ENCODE assay signal across 23 cellular contexts in genomic region chr3:131338948-131339640, GRCh38. TPM values are rescaled to one million over a fixed set of nuclear protein-coding genes. Genes with fewer than 3 reads are reported as not detected.
DNase-seq lines count a peak whose midpoint lies in the region; ATAC-seq, FAIRE-seq and TF ChIP-seq lines count a peak whose summit lies in the region.
"Had no signal": no experiment of that assay in that cellular context is flagged by ENCODE, and none has a peak within 500 bp of the region (broad histone marks: within the 10 kb centered on the region; RNA-seq: fewer than 3 reads in every experiment).

No MANE protein-coding gene starts in this region.

- H3K27ac ChIP-seq in HepG2 (ENCODE audit: extremely low read length, insufficient read depth, low read length), result no peak overlapping the region
- H3K27ac ChIP-seq in right lobe of liver, result no peak overlapping the region
- H3K27ac ChIP-seq: ovary, right atrium auricular region, vagina had no signal

- in situ Hi-C loops in HepG2 (cut with HindIII; ENCODE audit: extremely low pct_ligation_motif_present, low pct_unique_long_range_greater_than_20kb), result no loop called here

- H3K9me3 ChIP-seq in HepG2 (ENCODE audit: low read length), result no peaks in the 10 kb centered on the region
- no peaks in the 10 kb centered on the region for H3K9me3 ChIP-seq in right lobe of liver
- H3K9me3 ChIP-seq: ovary, right atrium auricular region, vagina had no signal

- no peak overlapping the region for H3K4me2 ChIP-seq in HepG2 (ENCODE audit: low read depth, low read length)

- no peak for TF ChIP-seq RAD21 in HepG2 (CRISPR knock-in tag; IDR thresholded peaks at IDR 0.05)

- no peaks in the 10 kb centered on the region for H3K4me1 ChIP-seq in HepG2 (ENCODE audit: insufficient read depth, low read length)
- no peaks in the 10 kb centered on the region for H3K4me1 ChIP-seq in right lobe of liver
- H3K4me1 ChIP-seq: right atrium auricular region, vagina had no signal

- BruUV-seq in HepG2 (replicated peaks; lab: Mats Ljungman, UMichigan), result no TSS peak

- no peaks in the 10 kb centered on the region for H4K20me1 ChIP-seq in HepG2 (ENCODE audit: insufficient read depth, low read length)

- CTCF ChIA-PET in HepG2 (lab: Yijun Ruan, JAX; ENCODE audit: low intra/inter-chr PET ratio, low total read pairs), result no interaction called here

- H3K79me2 ChIP-seq in HepG2 (ENCODE audit: insufficient read depth, low read length), result no peaks in the 10 kb centered on the region

- H3K27me3 ChIP-seq in HepG2 (ENCODE audit: control insufficient read depth in 1 of 2, insufficient read depth in 2 of 2, low read length in 2 of 2) (no peaks in the 10 kb centered on the region), right lobe of liver (no peaks in the 10 kb centered on the region), bronchial epithelial cell (ENCODE audit: control insufficient read depth, insufficient read depth, low read length) (no peaks in the 10 kb centered on the region)
- H3K27me3 ChIP-seq: dorsolateral prefrontal cortex, ovary, right atrium auricular region, vagina had no signal

- no peak overlapping the region for H3K9ac ChIP-seq in HepG2 (ENCODE audit: insufficient read depth, low read depth, low read length)

- no peak overlapping the region for H2AFZ ChIP-seq in HepG2 (ENCODE audit: low read length)

- POLR2A ChIA-PET in HepG2 (lab: Yijun Ruan, JAX), result no interaction called here

- H3K36me3 ChIP-seq in HepG2 (replicated peaks in 1 of 2; ENCODE audit: control insufficient read depth in 1 of 2, insufficient read depth in 2 of 2, low read length in 2 of 2), result no peaks in the 10 kb centered on the region
- H3K36me3 ChIP-seq in right lobe of liver, result no peaks in the 10 kb centered on the region
- no peaks in the 10 kb centered on the region for H3K36me3 ChIP-seq in bronchial epithelial cell (ENCODE audit: control insufficient read depth, insufficient read depth, low read length)
- H3K36me3 ChIP-seq: ovary, right atrium auricular region, vagina had no signal

- WGBS in HepG2 (ENCODE audit: low lambda C conversion rate), result under 1% methylated on average over 3 of the region's 3 CpGs
- 91% methylated on average over 3 of the region's 3 CpGs for WGBS in right lobe of liver (ENCODE audit: insufficient coverage, low coverage, low lambda C conversion rate, missing lambda C conversion rate)

- DNase-seq in HepG2 (ENCODE audit: low spot score) (no peak), right lobe of liver (no peak), bronchial epithelial cell (ENCODE audit: low read depth) (peak; percentile 39), kidney glomerular epithelial cell (lab: John Stamatoyannopoulos, UW) (peak; percentile 46), foreskin fibroblast (no peak)
- no peak for DNase-seq in activated effector memory CD4-positive, alpha-beta T cell treated with Interleukin-2 at 50 U/mL for 16 hours
- no peak for DNase-seq in activated effector memory CD4-positive, alpha-beta T cell treated with anti-CD3 and anti-CD28 coated beads, Interleukin-2, amount 50 U/mL, for 16 hours
- DNase-seq: activated CD4-positive, alpha-beta T cell treated with anti-CD3 and anti-CD28 coated beads, Interleukin-2, amount 50 U/mL, for 4 hours; CD4-positive, alpha-beta T cell; dorsolateral prefrontal cortex; mammary epithelial cell; NCI-H1105; NCI-H2029 treated with DMSO at 0.1 percent for 48 hours; NCI-H526; ovary; stimulated activated CD4-positive, alpha-beta T cell treated with anti-CD3 and anti-CD28 coated beads, Interleukin-12 subunit alpha, Interleukin-12 subunit beta, amount 100 ng/mL, for 4 hours; stimulated activated naive B cell treated with anti-CD40 and anti-IgM and Interleukin-4, amounts not matched to agents 10 μg/mL and 1 μg/mL and 100 μg/mL, for 72 hours had no signal

- TF ChIP-seq EP300 in HepG2 (IDR thresholded peaks at IDR 0.05; ENCODE audit: low read depth in 2 of 2, low read length in 2 of 2) (no peak), HepG2 (CRISPR knock-in tag; IDR thresholded peaks at IDR 0.05; ENCODE audit: borderline replicate concordance) (no peak)

- no peak for FAIRE-seq in HepG2 (lab: Jason Lieb, UNC)
- no peak for FAIRE-seq in bronchial epithelial cell (lab: Jason Lieb, UNC)
- FAIRE-seq: D721Med, GM12891 had no signal

- TF ChIP-seq POLR2A in HepG2 (IDR thresholded peaks at IDR 0.05; ENCODE audit: insufficient read depth in 1 of 2, low read depth in 2 of 2, low read length in 2 of 2) (no peak), right lobe of liver (IDR thresholded peaks at IDR 0.05) (no peak)

- H3K4me3 ChIP-seq in HepG2 (replicated peaks in 1 of 3; ENCODE audit: insufficient read depth in 1 of 3, low read depth in 2 of 3, low read length in 3 of 3), result no peak overlapping the region
- no peak overlapping the region for H3K4me3 ChIP-seq in right lobe of liver
- no peak overlapping the region for H3K4me3 ChIP-seq in bronchial epithelial cell (ENCODE audit: low read depth, low read length)
- no peak overlapping the region for H3K4me3 ChIP-seq in foreskin fibroblast (ENCODE audit: low read depth in 1 of 2, low read length in 2 of 2)
- H3K4me3 ChIP-seq: ovary, right atrium auricular region, vagina had no signal

- ATAC-seq in HepG2 (no peak), right lobe of liver (no peak), GM18858 (IDR thresholded peaks at IDR 0.05; ENCODE audit: unreplicated experiment) (no peak)
- ATAC-seq: Panc1; stimulated activated naive B cell treated with anti-CD40 and anti-IgM and Interleukin-4, amounts not matched to agents 10 μg/mL and 1 μg/mL and 100 μg/mL, for 72 hours had no signal

- TF ChIP-seq CTCF in HepG2 (CRISPR knock-in tag; IDR thresholded peaks at IDR 0.05) (no peak), right lobe of liver (IDR thresholded peaks at IDR 0.05) (no peak), bronchial epithelial cell (IDR thresholded peaks at IDR 0.05; ENCODE audit: insufficient read depth, low read length, severe bottlenecking) (no peak), foreskin fibroblast (IDR thresholded peaks at IDR 0.05; ENCODE audit: low read depth, low read length) (no peak)

- intact Hi-C loops in HepG2 (cut with micrococcal nuclease; ENCODE audit: unreplicated experiment) (no loop called here), right lobe of liver (cut with DNase I) (no loop called here)

TF ChIP-seq in HepG2, 621 proteins besides CTCF, POLR2A, EP300 and RAD21:
- TF ChIP-seq MAFK (conservative IDR thresholded peaks at IDR 0.05 in 1 of 2, IDR thresholded peaks at IDR 0.05 in 1 of 2; ENCODE audit: low read length in 2 of 2) (peak; percentile 32 to 61; a peak in 3 of 4 replicates), ZNF615 (CRISPR knock-in tag; IDR thresholded peaks at IDR 0.05; ENCODE audit: borderline replicate concordance) (no peak), NFATC3 (CRISPR knock-in tag; IDR thresholded peaks at IDR 0.05) (no peak), MAFF (IDR thresholded peaks at IDR 0.05; ENCODE audit: low read depth, low read length) (peak; percentile 26; the same call in 1 of the 2 replicates)

RNA-seq across cellular contexts. Expression of gene NUDT16, which starts 42.5 kb away (rescaled TPM):
- total RNA-seq in HepG2 (2016; rRNA removed; fragmentation: Illumina TruSeq; extraction: Trizol) (13.7 and 14.8 TPM in 2 replicates), right lobe of liver (10 to 100 TPM; 16.7 to 36.4 (median 20.3) TPM), bronchial epithelial cell (5.4 and 7.6 TPM in 2 replicates)
- total RNA-seq in HepG2 (2016; cell fraction: cytosol; rRNA removed; fragmentation: Illumina TruSeq; extraction: Trizol; ENCODE audit: low read depth), result 16.7 and 16.9 TPM in 2 replicates
- 13.3 and 15.6 TPM in 2 replicates for total RNA-seq in HepG2 (2016; cell fraction: insoluble cytoplasmic fraction; rRNA removed; fragmentation: Illumina TruSeq; extraction: Trizol)
- total RNA-seq in HepG2 (2016; cell fraction: membrane; rRNA removed; fragmentation: Illumina TruSeq; extraction: Trizol), result 12.9 and 14.3 TPM in 2 replicates
- 13.6 and 16.2 TPM in 2 replicates for total RNA-seq in HepG2 (2016; cell fraction: nucleus; rRNA removed; fragmentation: Illumina TruSeq; extraction: Trizol)
- 5.4 and 7.7 TPM in 2 replicates for polyA plus RNA-seq in HepG2 (2011; rRNA removed)
- 4.1 and 5.1 TPM in 2 replicates for polyA plus RNA-seq in HepG2 (2011; cell fraction: cytosol; rRNA removed)
- polyA plus RNA-seq in HepG2 (2011; cell fraction: nucleus; rRNA removed), result 10.0 and 14.9 TPM in 2 replicates
- polyA plus RNA-seq in HepG2 (2012), result 10.3 and 10.7 TPM in 2 replicates
- 2.7 and 3.4 TPM in 2 replicates for polyA plus RNA-seq in HepG2 (2016; cell fraction: cytosol; fragmentation: Illumina TruSeq; extraction: Trizol; ENCODE audit: low read depth)
- 15.5 and 16.2 TPM in 2 replicates for polyA plus RNA-seq in HepG2 (2016; cell fraction: insoluble cytoplasmic fraction; fragmentation: Illumina TruSeq; extraction: Trizol; ENCODE audit: low read depth)
- polyA plus RNA-seq in HepG2 (2016; cell fraction: membrane; fragmentation: Illumina TruSeq; extraction: Trizol; ENCODE audit: low read depth), result 6.3 and 6.4 TPM in 2 replicates
- polyA plus RNA-seq in HepG2 (2016; cell fraction: nucleus; fragmentation: Illumina TruSeq; extraction: Trizol; ENCODE audit: insufficient read depth, low read depth), result 28.6 and 28.8 TPM in 2 replicates
- 3.4 and 9.8 TPM in 2 replicates for polyA minus RNA-seq in HepG2 (2011; rRNA and poly(A)+ RNA removed; ENCODE audit: low replicate concordance)
- 3.9 and 4.0 TPM in 2 replicates for polyA minus RNA-seq in HepG2 (2011; cell fraction: cytosol; rRNA and poly(A)+ RNA removed)
- polyA minus RNA-seq in HepG2 (2011; cell fraction: nucleus; rRNA and poly(A)+ RNA removed), result 14.7 and 15.1 TPM in 2 replicates

Comparison
In these comparisons a context has a peak if more than half of its experiments do, and no peak if none do; other contexts are left out.
1. DNase-seq: peak in bronchial epithelial cell (single experiment) and kidney glomerular epithelial cell (single experiment); none in HepG2 (single experiment), right lobe of liver (0 of 3), foreskin fibroblast (0 of 2), activated effector memory CD4-positive, alpha-beta T cell treated with Interleukin-2 at 50 U/mL for 16 hours (single experiment) and activated effector memory CD4-positive, alpha-beta T cell treated with anti-CD3 and anti-CD28 coated beads, Interleukin-2, amount 50 U/mL, for 16 hours (single experiment).